ENCODE assay signal across 8 cellular contexts in genomic region chr20:2751868-2752630, GRCh38.
DNase-seq lines count a peak whose midpoint lies in the region; ATAC-seq and TF ChIP-seq lines count a peak whose summit lies in the region.

No MANE protein-coding gene starts in this region.

- no peaks in the 10 kb centered on the region for H3K36me3 Mint-ChIP-seq in activated naive CD4-positive, alpha-beta T cell treated with anti-CD3 and anti-CD28 coated beads, Interleukin-2, amount 50 U/mL, for 24 hours

- no peaks in the 10 kb centered on the region for H3K9me2 ChIP-seq in OCI-LY1 (ENCODE audit: low read depth, low read length)

- H3K27me3 ChIP-seq in OCI-LY1 (ENCODE audit: insufficient read depth, low read length) = 0 out of 2 replicates have a peak, but pooled peaks cover 9% of the 10 kb centered on the region

- H2AFZ ChIP-seq in OCI-LY1 (ENCODE audit: low read length) = no peak overlapping the region

- H4K20me1 ChIP-seq in OCI-LY1 (ENCODE audit: insufficient read depth, low read length) = no peaks in the 10 kb centered on the region

- no peaks in the 10 kb centered on the region for H3K79me2 ChIP-seq in OCI-LY1 (ENCODE audit: insufficient read depth, low read length)

- H3K4me1 ChIP-seq in OCI-LY1 (ENCODE audit: insufficient read depth, low read length, severe bottlenecking) = peaks cover 14% of the 10 kb centered on the region

- no peaks in the 10 kb centered on the region for H3K9me3 ChIP-seq in OCI-LY1 (ENCODE audit: low read length)

- H3K27ac Mint-ChIP-seq in activated naive CD4-positive, alpha-beta T cell treated with anti-CD3 and anti-CD28 coated beads, Interleukin-2, amount 50 U/mL, for 24 hours = no peak overlapping the region

- ATAC-seq in HG02973 (IDR thresholded peaks at IDR 0.05; ENCODE audit: unreplicated experiment) = no peak
- ATAC-seq in HG02759 (IDR thresholded peaks at IDR 0.05; ENCODE audit: unreplicated experiment) = no peak
- ATAC-seq in HG02642 (IDR thresholded peaks at IDR 0.05; ENCODE audit: poor library complexity, unreplicated experiment) = no peak

- H3K4me3 ChIP-seq in GM12875 (ENCODE audit: low read depth, low read length) (no peak overlapping the region), OCI-LY1 (ENCODE audit: low read depth, low read length, poor library complexity, severe bottlenecking) (peak overlapping the region; percentile 59)

- H3K9me3 Mint-ChIP-seq in activated naive CD4-positive, alpha-beta T cell treated with anti-CD3 and anti-CD28 coated beads, Interleukin-2, amount 50 U/mL, for 24 hours = no peaks in the 10 kb centered on the region

- H3K9ac ChIP-seq in OCI-LY1 (ENCODE audit: low read length) = no peak overlapping the region

- H3K4me1 Mint-ChIP-seq in activated naive CD4-positive, alpha-beta T cell treated with anti-CD3 and anti-CD28 coated beads, Interleukin-2, amount 50 U/mL, for 24 hours = peaks cover 39% of the 10 kb centered on the region

- peak; percentile 18; the same call in 1 of the 2 replicates for TF ChIP-seq CTCF in GM12875 (IDR thresholded peaks at IDR 0.05; ENCODE audit: borderline replicate concordance, insufficient read depth, low read depth, low read length)
- no peak for TF ChIP-seq CTCF in OCI-LY1 (IDR thresholded peaks at IDR 0.05; ENCODE audit: low read length)

- no peak overlapping the region for H3K27ac ChIP-seq in OCI-LY1 (ENCODE audit: low read depth, low read length, poor library complexity, severe bottlenecking)

- H3K4me2 ChIP-seq in OCI-LY1 (ENCODE audit: low read length) = peak overlapping the region; percentile 64

- H3K36me3 ChIP-seq in OCI-LY1 (ENCODE audit: insufficient read depth, low read length) = no peaks in the 10 kb centered on the region

- no peaks in the 10 kb centered on the region for H3F3A ChIP-seq in OCI-LY1 (ENCODE audit: insufficient read depth, low read length)

- H3K27me3 Mint-ChIP-seq in activated naive CD4-positive, alpha-beta T cell treated with anti-CD3 and anti-CD28 coated beads, Interleukin-2, amount 50 U/mL, for 24 hours = no peaks in the 10 kb centered on the region

- H3K4me3 Mint-ChIP-seq in activated naive CD4-positive, alpha-beta T cell treated with anti-CD3 and anti-CD28 coated beads, Interleukin-2, amount 50 U/mL, for 24 hours = peak overlapping the region; percentile 82

- peak; percentile 60 for DNase-seq in iPS-NIHi11 (ENCODE audit: low spot score)
- DNase-seq in stimulated activated CD4-positive, alpha-beta T cell treated with anti-CD3 and anti-CD28 coated beads, TNF-alpha, amount 100 ng/mL, for 4 hours (ENCODE audit: low read depth in 3 of 3) = peak in 2 of 3 experiments; percentile 25 to 43
